In the genomic region with DNA sequence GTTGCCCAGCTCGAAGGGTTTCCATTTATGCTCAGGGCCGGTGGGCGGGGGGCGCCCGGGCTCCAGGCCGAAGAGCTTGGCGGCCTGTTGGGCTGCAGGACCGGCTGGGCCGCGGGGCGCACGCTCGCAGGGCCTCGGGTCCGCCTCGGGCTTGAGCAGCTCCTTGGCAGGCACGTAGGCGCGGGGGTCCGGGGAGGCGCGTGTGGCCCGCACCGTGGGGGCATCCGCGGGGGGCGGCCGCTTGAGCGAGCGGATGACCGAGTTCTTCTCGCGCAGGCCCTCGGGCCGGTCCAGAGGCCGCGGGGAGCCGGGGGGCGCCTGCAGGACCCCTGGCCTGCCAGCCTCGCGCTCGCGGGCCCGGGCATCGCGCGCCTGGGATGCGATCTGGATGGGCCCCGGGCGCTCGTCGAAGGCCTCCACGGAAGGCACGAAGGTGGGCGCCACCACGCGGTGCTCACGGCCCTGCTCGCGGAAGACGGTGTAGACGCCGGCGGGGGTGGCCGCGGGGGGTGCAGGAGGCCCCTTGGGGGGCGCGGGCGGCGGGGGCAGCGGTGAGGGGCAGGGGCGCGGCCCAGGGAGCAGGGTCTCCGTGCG, we compare ENCODE assay signal across 1 cellular context.
TF ChIP-seq lines count a peak whose summit lies in the region.

No MANE protein-coding gene starts in this region.

TF ChIP-seq in GM23338, 12 proteins besides CTCF, POLR2A, EP300 and RAD21 (continued from another document):
- TF ChIP-seq, protein P1, sequence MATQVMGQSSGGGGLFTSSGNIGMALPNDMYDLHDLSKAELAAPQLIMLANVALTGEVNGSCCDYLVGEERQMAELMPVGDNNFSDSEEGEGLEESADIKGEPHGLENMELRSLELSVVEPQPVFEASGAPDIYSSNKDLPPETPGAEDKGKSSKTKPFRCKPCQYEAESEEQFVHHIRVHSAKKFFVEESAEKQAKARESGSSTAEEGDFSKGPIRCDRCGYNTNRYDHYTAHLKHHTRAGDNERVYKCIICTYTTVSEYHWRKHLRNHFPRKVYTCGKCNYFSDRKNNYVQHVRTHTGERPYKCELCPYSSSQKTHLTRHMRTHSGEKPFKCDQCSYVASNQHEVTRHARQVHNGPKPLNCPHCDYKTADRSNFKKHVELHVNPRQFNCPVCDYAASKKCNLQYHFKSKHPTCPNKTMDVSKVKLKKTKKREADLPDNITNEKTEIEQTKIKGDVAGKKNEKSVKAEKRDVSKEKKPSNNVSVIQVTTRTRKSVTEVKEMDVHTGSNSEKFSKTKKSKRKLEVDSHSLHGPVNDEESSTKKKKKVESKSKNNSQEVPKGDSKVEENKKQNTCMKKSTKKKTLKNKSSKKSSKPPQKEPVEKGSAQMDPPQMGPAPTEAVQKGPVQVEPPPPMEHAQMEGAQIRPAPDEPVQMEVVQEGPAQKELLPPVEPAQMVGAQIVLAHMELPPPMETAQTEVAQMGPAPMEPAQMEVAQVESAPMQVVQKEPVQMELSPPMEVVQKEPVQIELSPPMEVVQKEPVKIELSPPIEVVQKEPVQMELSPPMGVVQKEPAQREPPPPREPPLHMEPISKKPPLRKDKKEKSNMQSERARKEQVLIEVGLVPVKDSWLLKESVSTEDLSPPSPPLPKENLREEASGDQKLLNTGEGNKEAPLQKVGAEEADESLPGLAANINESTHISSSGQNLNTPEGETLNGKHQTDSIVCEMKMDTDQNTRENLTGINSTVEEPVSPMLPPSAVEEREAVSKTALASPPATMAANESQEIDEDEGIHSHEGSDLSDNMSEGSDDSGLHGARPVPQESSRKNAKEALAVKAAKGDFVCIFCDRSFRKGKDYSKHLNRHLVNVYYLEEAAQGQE (IDR thresholded peaks at IDR 0.05; ENCODE audit: unreplicated experiment) = no peak
